ENCODE assay signal across 16 cellular contexts in genomic region chr13:51824712-51825111, GRCh38. TPM values are rescaled to one million over a fixed set of nuclear protein-coding genes. Genes with fewer than 3 reads are reported as not detected.
DNase-seq lines count a peak whose midpoint lies in the region; ATAC-seq and TF ChIP-seq lines count a peak whose summit lies in the region.
"Not testable (repeated sequence)": the region's sequence is repeated elsewhere in the genome, so short reads cannot be mapped to it uniquely, and the experiment has no call there.
"Had no signal": no experiment of that assay in that cellular context is flagged by ENCODE, and none has a peak within 500 bp of the region (broad histone marks: within the 10 kb centered on the region; RNA-seq: fewer than 3 reads in every experiment).

No MANE protein-coding gene starts in this region.

- H3K4me2 ChIP-seq in OCI-LY3 (ENCODE audit: low read length) = peak overlapping the region; percentile 0; the same call in 1 of the 2 replicates

- TF ChIP-seq CTCF in OCI-LY3 (IDR thresholded peaks at IDR 0.05; ENCODE audit: low read depth, low read length); activated CD8-positive, alpha-beta T cell treated with anti-CD3 and anti-CD28 coated beads for 36 hours (IDR thresholded peaks at IDR 0.05); stomach (IDR thresholded peaks at IDR 0.05): not testable (repeated sequence)

- not testable (repeated sequence) for H3K9me3 Mint-ChIP-seq in activated CD8-positive, alpha-beta T cell treated with anti-CD3 and anti-CD28 coated beads for 36 hours; activated naive CD4-positive, alpha-beta T cell treated with anti-CD3 and anti-CD28 coated beads, Interleukin-2, amount 50 U/mL, for 24 hours; effector memory CD8-positive, alpha-beta T cell; naive B cell

- not testable (repeated sequence) for H3K36me3 ChIP-seq in OCI-LY3 (replicated peaks; ENCODE audit: low read depth, low read length); stomach

- TF ChIP-seq POLR2A in stomach (IDR thresholded peaks at IDR 0.05) = not testable (repeated sequence)

- H3K36me3 Mint-ChIP-seq in activated CD8-positive, alpha-beta T cell treated with anti-CD3 and anti-CD28 coated beads for 36 hours (ENCODE audit: low read depth); activated naive CD4-positive, alpha-beta T cell treated with anti-CD3 and anti-CD28 coated beads, Interleukin-2, amount 50 U/mL, for 24 hours; effector memory CD8-positive, alpha-beta T cell (ENCODE audit: insufficient read depth); naive B cell: not testable (repeated sequence)

- not testable (repeated sequence) for H3K4me3 ChIP-seq in OCI-LY3 (ENCODE audit: low read length); stomach

- intact Hi-C loops in activated CD8-positive, alpha-beta T cell treated with anti-CD3 and anti-CD28 coated beads for 36 hours (cut with micrococcal nuclease); stomach (cut with DNase I; ENCODE audit: low total_unique reads): not testable (repeated sequence)

- not testable (repeated sequence) for H2AFZ ChIP-seq in OCI-LY3 (ENCODE audit: low read depth, low read length)

- DNase-seq in activated CD8-positive, alpha-beta T cell treated with anti-CD3 and anti-CD28 coated beads for 36 hours; effector memory CD8-positive, alpha-beta T cell; naive B cell; stomach: not testable (repeated sequence)

- not testable (repeated sequence) for H3K9ac ChIP-seq in OCI-LY3 (ENCODE audit: low read length)

- H3K27me3 ChIP-seq in OCI-LY3 (ENCODE audit: low read depth, low read length); stomach: not testable (repeated sequence)

- not testable (repeated sequence) for H3K9me3 ChIP-seq in OCI-LY3 (ENCODE audit: insufficient read depth, low read length); stomach

- peaks cover 85% of the 10 kb centered on the region for H3K4me1 Mint-ChIP-seq in activated CD8-positive, alpha-beta T cell treated with anti-CD3 and anti-CD28 coated beads for 36 hours (ENCODE audit: low read depth)
- H3K4me1 Mint-ChIP-seq in activated naive CD4-positive, alpha-beta T cell treated with anti-CD3 and anti-CD28 coated beads, Interleukin-2, amount 50 U/mL, for 24 hours = peaks cover 94% of the 10 kb centered on the region
- peaks cover 71 to 72% of the 10 kb centered on the region in 2 donors for H3K4me1 Mint-ChIP-seq in effector memory CD8-positive, alpha-beta T cell (ENCODE audit: low read depth in 2 of 2)
- peaks cover 58 to 91% (median 80%) of the 10 kb centered on the region in 3 donors for H3K4me1 Mint-ChIP-seq in naive B cell

- H3K27ac ChIP-seq in OCI-LY3 (ENCODE audit: low read length) = not testable (repeated sequence)
- peak overlapping the region in 4 of 5 donors; percentile 21 to 68 (median 52) for H3K27ac ChIP-seq in stomach

- H4K20me1 ChIP-seq in OCI-LY3 (ENCODE audit: insufficient read depth, low read length) = not testable (repeated sequence)

- H3K27me3 Mint-ChIP-seq in activated CD8-positive, alpha-beta T cell treated with anti-CD3 and anti-CD28 coated beads for 36 hours; activated naive CD4-positive, alpha-beta T cell treated with anti-CD3 and anti-CD28 coated beads, Interleukin-2, amount 50 U/mL, for 24 hours; effector memory CD8-positive, alpha-beta T cell; naive B cell: not testable (repeated sequence)

- not testable (repeated sequence) for TF ChIP-seq EP300 in stomach (IDR thresholded peaks at IDR 0.05)

- H3K4me3 Mint-ChIP-seq in activated CD8-positive, alpha-beta T cell treated with anti-CD3 and anti-CD28 coated beads for 36 hours = peak overlapping the region; percentile 74
- peak overlapping the region; percentile 89 for H3K4me3 Mint-ChIP-seq in activated naive CD4-positive, alpha-beta T cell treated with anti-CD3 and anti-CD28 coated beads, Interleukin-2, amount 50 U/mL, for 24 hours
- peak overlapping the region; percentile 58 to 61 for H3K4me3 Mint-ChIP-seq in effector memory CD8-positive, alpha-beta T cell
- peak overlapping the region in 6 of 8 donors; percentile 41 to 82 (median 64) for H3K4me3 Mint-ChIP-seq in naive B cell

- not testable (repeated sequence) for H3K79me2 ChIP-seq in OCI-LY3 (ENCODE audit: low read length)

- H3K4me1 ChIP-seq in OCI-LY3 (ENCODE audit: low read length) (peaks cover 57% of the 10 kb centered on the region), stomach (peaks cover 0 to 66% (median 13%) of the 10 kb centered on the region in 4 donors)

- CTCF ChIA-PET in activated CD8-positive, alpha-beta T cell treated with anti-CD3 and anti-CD28 coated beads for 36 hours (lab: Charles Lee) = interaction anchor here (0.6 to 8.3 kb wide), 6 partner anchors 10 to 25 kb away, joined by 4 to 119 read pairs (median 7); partner anchors contain the start of gene TMEM272

- POLR2A ChIA-PET in activated CD8-positive, alpha-beta T cell treated with anti-CD3 and anti-CD28 coated beads for 36 hours (lab: Charles Lee) = interaction anchor here (1.7 to 1.8 kb wide), 3 partner anchors 9 to 22 kb away, joined by 7 to 8 read pairs (median 8); no protein-coding TSS in a partner anchor

- peak overlapping the region; percentile 94 for H3K27ac Mint-ChIP-seq in activated CD8-positive, alpha-beta T cell treated with anti-CD3 and anti-CD28 coated beads for 36 hours
- peak overlapping the region; percentile 99 for H3K27ac Mint-ChIP-seq in activated naive CD4-positive, alpha-beta T cell treated with anti-CD3 and anti-CD28 coated beads, Interleukin-2, amount 50 U/mL, for 24 hours
- H3K27ac Mint-ChIP-seq in effector memory CD8-positive, alpha-beta T cell = peak overlapping the region; percentile 92 to 96
- peak overlapping the region in 3 of 6 donors; percentile 3 to 49 (median 7) for H3K27ac Mint-ChIP-seq in naive B cell

- WGBS in stomach, 5 donors = 76 to 85% (median 82%) methylated on average over 10 to 11 of the region's 11 CpGs

- peak; percentile 27 for ATAC-seq in GM18861 (IDR thresholded peaks at IDR 0.05; ENCODE audit: unreplicated experiment)
- ATAC-seq in activated CD8-positive, alpha-beta T cell treated with anti-CD3 and anti-CD28 coated beads for 36 hours; effector memory CD8-positive, alpha-beta T cell (replicated peaks); naive B cell (ENCODE audit: low read depth in 2 of 2): not testable (repeated sequence)

RNA-seq across cellular contexts. Expression of gene TMEM272, which starts 20.3 kb away (rescaled TPM):
- under 1 TPM; 0.18 to 0.32 TPM for total RNA-seq in activated CD8-positive, alpha-beta T cell treated with anti-CD3 and anti-CD28 coated beads for 36 hours
- polyA plus RNA-seq in naive B cell (ENCODE audit: low read depth in 6 of 6) (under 1 TPM in 2 of 6 donors, not detected in 4; 0.09 to 0.11 TPM), stomach (under 1 TPM in 1 of 3 donors, not detected in 2; 0.03 TPM)
- under 1 TPM in 1 of 5 donors, not detected in 4; 0.37 TPM for total RNA-seq in stomach
- total RNA-seq: activated B cell treated with CpG ODN at 0.5 μM for 24 hours, ascending aorta, dermis microvascular lymphatic vessel endothelial cell, HFFc6, myocyte, pulmonary artery endothelial cell had no signal

RNA-seq across cellular contexts. Expression of gene DHRS12, which starts 20.7 kb away (rescaled TPM):
- total RNA-seq in activated CD8-positive, alpha-beta T cell treated with anti-CD3 and anti-CD28 coated beads for 36 hours = 1 to 10 TPM; 6.6 to 6.7 TPM
- polyA plus RNA-seq in naive B cell (ENCODE audit: low read depth in 6 of 6) = 10 to 100 TPM; 18.5 to 26.6 (median 22.3) TPM
- 10 to 100 TPM in 2 of 5 donors, 1 to 10 TPM in 2, not detected in 1; 4.2 to 18.1 (median 10.6) TPM for total RNA-seq in stomach
- 10 to 100 TPM; 14.1 to 27.2 (median 20.9) TPM for polyA plus RNA-seq in stomach

RNA-seq across cellular contexts. Expression of gene CCDC70, which starts 37.1 kb away (rescaled TPM):
- total RNA-seq in activated CD8-positive, alpha-beta T cell treated with anti-CD3 and anti-CD28 coated beads for 36 hours = under 1 TPM; 0.45 to 0.72 TPM
- polyA plus RNA-seq in naive B cell (ENCODE audit: low read depth in 6 of 6) = not detected
- not detected for total RNA-seq in stomach
- not detected for polyA plus RNA-seq in stomach
- total RNA-seq: activated B cell treated with CpG ODN at 0.5 μM for 24 hours, ascending aorta, dermis microvascular lymphatic vessel endothelial cell, gastrocnemius medialis, HFFc6, left colon, myocyte, omental fat pad, pulmonary artery endothelial cell had no signal
